1 cellular context compared by ENCODE assay signal in the genomic region with DNA sequence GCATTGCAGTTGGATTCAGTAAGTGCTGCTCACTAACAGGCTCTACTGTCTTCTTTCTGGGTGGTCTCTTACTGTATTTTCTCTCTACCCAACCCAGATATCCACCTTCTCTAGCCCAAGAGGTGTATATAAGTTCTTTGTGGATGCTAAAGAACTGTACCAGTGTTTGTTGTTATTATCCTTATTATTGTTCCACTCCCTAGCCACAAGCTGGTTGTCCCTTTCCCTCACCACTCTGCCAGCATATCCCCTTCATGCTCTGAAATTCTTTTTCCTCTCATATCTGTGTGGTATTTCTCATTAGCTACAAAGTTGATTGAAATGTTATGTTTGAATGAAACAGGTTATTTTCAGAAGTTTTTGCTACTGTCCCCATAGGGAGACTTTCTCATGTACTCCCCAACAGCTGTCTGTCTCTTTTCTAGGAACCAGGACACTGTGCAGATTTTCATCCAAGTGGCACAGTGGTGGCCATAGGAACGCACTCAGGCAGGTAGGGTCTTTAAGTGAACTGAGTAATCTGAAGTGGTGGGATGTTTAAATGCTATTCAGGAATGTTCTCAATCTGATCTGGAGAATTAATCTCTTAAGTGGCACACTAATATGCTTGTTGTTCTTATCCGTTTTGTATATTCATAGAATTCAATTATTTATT.
TF ChIP-seq lines count a peak whose summit lies in the region.

No MANE protein-coding gene starts in this region.

TF ChIP-seq in WTC11, 78 proteins besides CTCF, POLR2A, EP300 and RAD21 (continued from another document):
- TF ChIP-seq, protein P1, sequence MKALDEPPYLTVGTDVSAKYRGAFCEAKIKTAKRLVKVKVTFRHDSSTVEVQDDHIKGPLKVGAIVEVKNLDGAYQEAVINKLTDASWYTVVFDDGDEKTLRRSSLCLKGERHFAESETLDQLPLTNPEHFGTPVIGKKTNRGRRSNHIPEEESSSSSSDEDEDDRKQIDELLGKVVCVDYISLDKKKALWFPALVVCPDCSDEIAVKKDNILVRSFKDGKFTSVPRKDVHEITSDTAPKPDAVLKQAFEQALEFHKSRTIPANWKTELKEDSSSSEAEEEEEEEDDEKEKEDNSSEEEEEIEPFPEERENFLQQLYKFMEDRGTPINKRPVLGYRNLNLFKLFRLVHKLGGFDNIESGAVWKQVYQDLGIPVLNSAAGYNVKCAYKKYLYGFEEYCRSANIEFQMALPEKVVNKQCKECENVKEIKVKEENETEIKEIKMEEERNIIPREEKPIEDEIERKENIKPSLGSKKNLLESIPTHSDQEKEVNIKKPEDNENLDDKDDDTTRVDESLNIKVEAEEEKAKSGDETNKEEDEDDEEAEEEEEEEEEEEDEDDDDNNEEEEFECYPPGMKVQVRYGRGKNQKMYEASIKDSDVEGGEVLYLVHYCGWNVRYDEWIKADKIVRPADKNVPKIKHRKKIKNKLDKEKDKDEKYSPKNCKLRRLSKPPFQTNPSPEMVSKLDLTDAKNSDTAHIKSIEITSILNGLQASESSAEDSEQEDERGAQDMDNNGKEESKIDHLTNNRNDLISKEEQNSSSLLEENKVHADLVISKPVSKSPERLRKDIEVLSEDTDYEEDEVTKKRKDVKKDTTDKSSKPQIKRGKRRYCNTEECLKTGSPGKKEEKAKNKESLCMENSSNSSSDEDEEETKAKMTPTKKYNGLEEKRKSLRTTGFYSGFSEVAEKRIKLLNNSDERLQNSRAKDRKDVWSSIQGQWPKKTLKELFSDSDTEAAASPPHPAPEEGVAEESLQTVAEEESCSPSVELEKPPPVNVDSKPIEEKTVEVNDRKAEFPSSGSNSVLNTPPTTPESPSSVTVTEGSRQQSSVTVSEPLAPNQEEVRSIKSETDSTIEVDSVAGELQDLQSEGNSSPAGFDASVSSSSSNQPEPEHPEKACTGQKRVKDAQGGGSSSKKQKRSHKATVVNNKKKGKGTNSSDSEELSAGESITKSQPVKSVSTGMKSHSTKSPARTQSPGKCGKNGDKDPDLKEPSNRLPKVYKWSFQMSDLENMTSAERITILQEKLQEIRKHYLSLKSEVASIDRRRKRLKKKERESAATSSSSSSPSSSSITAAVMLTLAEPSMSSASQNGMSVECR (CRISPR knock-in tag; IDR thresholded peaks at IDR 0.05; ENCODE audit: borderline replicate concordance): no peak
- no peak for TF ChIP-seq ZBTB21 (CRISPR knock-in tag; IDR thresholded peaks at IDR 0.05; ENCODE audit: borderline replicate concordance)
- TF ChIP-seq NFATC4 (CRISPR knock-in tag; IDR thresholded peaks at IDR 0.05): no peak
- TF ChIP-seq SP1 (CRISPR knock-in tag; conservative IDR thresholded peaks at IDR 0.05): no peak
- TF ChIP-seq, protein P2, sequence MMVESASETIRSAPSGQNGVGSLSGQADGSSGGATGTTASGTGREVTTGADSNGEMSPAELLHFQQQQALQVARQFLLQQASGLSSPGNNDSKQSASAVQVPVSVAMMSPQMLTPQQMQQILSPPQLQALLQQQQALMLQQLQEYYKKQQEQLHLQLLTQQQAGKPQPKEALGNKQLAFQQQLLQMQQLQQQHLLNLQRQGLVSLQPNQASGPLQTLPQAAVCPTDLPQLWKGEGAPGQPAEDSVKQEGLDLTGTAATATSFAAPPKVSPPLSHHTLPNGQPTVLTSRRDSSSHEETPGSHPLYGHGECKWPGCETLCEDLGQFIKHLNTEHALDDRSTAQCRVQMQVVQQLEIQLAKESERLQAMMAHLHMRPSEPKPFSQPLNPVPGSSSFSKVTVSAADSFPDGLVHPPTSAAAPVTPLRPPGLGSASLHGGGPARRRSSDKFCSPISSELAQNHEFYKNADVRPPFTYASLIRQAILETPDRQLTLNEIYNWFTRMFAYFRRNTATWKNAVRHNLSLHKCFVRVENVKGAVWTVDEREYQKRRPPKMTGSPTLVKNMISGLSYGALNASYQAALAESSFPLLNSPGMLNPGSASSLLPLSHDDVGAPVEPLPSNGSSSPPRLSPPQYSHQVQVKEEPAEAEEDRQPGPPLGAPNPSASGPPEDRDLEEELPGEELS (CRISPR knock-in tag; IDR thresholded peaks at IDR 0.05): no peak
- no peak for TF ChIP-seq JAZF1 (CRISPR knock-in tag; IDR thresholded peaks at IDR 0.05)
- TF ChIP-seq GRHL2 (CRISPR knock-in tag; IDR thresholded peaks at IDR 0.05; ENCODE audit: insufficient replicate concordance, severe bottlenecking): no peak
- TF ChIP-seq, protein P3, sequence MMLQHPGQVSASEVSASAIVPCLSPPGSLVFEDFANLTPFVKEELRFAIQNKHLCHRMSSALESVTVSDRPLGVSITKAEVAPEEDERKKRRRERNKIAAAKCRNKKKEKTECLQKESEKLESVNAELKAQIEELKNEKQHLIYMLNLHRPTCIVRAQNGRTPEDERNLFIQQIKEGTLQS (CRISPR knock-in tag; conservative IDR thresholded peaks at IDR 0.05): no peak
